In genomic region chr20:5039889-5040288, GRCh38 we compare ENCODE assay signal across 22 cellular contexts. TPM values are rescaled to one million over a fixed set of nuclear protein-coding genes. Genes with fewer than 3 reads are reported as not detected.
DNase-seq lines count a peak whose midpoint lies in the region; ATAC-seq and TF ChIP-seq lines count a peak whose summit lies in the region.
"Had no signal": no experiment of that assay in that cellular context is flagged by ENCODE, and none has a peak within 500 bp of the region (broad histone marks: within the 10 kb centered on the region; RNA-seq: fewer than 3 reads in every experiment).

No MANE protein-coding gene starts in this region.

- H3K9me3 Mint-ChIP-seq in CD8-positive, alpha-beta T cell, result no peaks in the 10 kb centered on the region
- no peaks in the 10 kb centered on the region for H3K9me3 Mint-ChIP-seq in immature natural killer cell
- H3K9me3 Mint-ChIP-seq: CD14-positive monocyte, HFFc6 had no signal

- peaks cover 3% of the 10 kb centered on the region for H3K27me3 Mint-ChIP-seq in CD8-positive, alpha-beta T cell (ENCODE audit: low read depth)
- H3K27me3 Mint-ChIP-seq in immature natural killer cell (ENCODE audit: low read depth in 3 of 3), result peaks cover 3 to 4% (median 3%) of the 10 kb centered on the region in 3 donors

- CTCF ChIA-PET in CD8-positive, alpha-beta T cell (lab: Charles Lee), result interaction anchor here (2.1 kb wide), 1 partner anchor 17 kb away, joined by 8 read pairs; no protein-coding TSS in a partner anchor

- peak overlapping the region; percentile 77 for H3K4me2 ChIP-seq in OCI-LY3 (ENCODE audit: low read length)
- H3K4me2 ChIP-seq: BLaER1 had no signal

- no peaks in the 10 kb centered on the region for H3K36me3 ChIP-seq in CD8-positive, alpha-beta T cell (ENCODE audit: insufficient read depth, low read length)
- H3K36me3 ChIP-seq in OCI-LY3 (replicated peaks; ENCODE audit: low read depth, low read length), result no peaks in the 10 kb centered on the region
- H3K36me3 ChIP-seq: BLaER1 had no signal

- H3K4me1 Mint-ChIP-seq in CD8-positive, alpha-beta T cell (ENCODE audit: low read depth), result peaks cover 15% of the 10 kb centered on the region
- peaks cover 29 to 35% of the 10 kb centered on the region in 2 donors for H3K4me1 Mint-ChIP-seq in immature natural killer cell

- no peaks in the 10 kb centered on the region for H3K27me3 ChIP-seq in CD8-positive, alpha-beta T cell (ENCODE audit: insufficient read depth, low read length)
- peaks cover 2% of the 10 kb centered on the region; the same call in 1 of the 2 replicates for H3K27me3 ChIP-seq in OCI-LY3 (ENCODE audit: low read depth, low read length)
- H3K27me3 ChIP-seq: BLaER1 had no signal

- no peak for DNase-seq in CD8-positive, alpha-beta T cell
- DNase-seq in immature natural killer cell (no peak), posterior vena cava (ENCODE audit: low spot score) (peak; percentile 22), NAMALWA (ENCODE audit: low spot score) (no peak), NCI-H524 treated with DMSO at 0.1 percent for 48 hours (lab: John Stamatoyannopoulos, UW) (no peak)
- DNase-seq in NK-92 treated with Interleukin-12 subunit alpha and Interleukin-12 subunit beta, amount 100 ng/mL, for 24 hours (lab: John Stamatoyannopoulos, UW), result no peak
- DNase-seq: 8988T, COR-L47, DMS 273 treated with DMSO at 0.1 percent for 48 hours, DMS53, DND-41, EL, GOT3, H7, HFFc6 had no signal

- no peak for ATAC-seq in CD8-positive, alpha-beta T cell
- ATAC-seq in HG02759 (IDR thresholded peaks at IDR 0.05; ENCODE audit: unreplicated experiment), result no peak
- ATAC-seq: HCT116 had no signal

- H3K4me3 ChIP-seq in CD8-positive, alpha-beta T cell (ENCODE audit: low read depth, low read length), result no peak overlapping the region
- no peak overlapping the region for H3K4me3 ChIP-seq in OCI-LY3 (ENCODE audit: low read length)
- H3K4me3 ChIP-seq: BLaER1, GM12878 had no signal

- no peaks in the 10 kb centered on the region for H3K36me3 Mint-ChIP-seq in CD8-positive, alpha-beta T cell
- H3K36me3 Mint-ChIP-seq in immature natural killer cell, result peaks cover 0 to 5% (median 0%) of the 10 kb centered on the region in 3 donors
- H3K36me3 Mint-ChIP-seq: CD4-positive, alpha-beta memory T cell had no signal

- no peaks in the 10 kb centered on the region for H3K4me1 ChIP-seq in CD8-positive, alpha-beta T cell (ENCODE audit: insufficient read depth, low read length)
- H3K4me1 ChIP-seq in OCI-LY3 (ENCODE audit: low read length), result peaks cover 47% of the 10 kb centered on the region

- intact Hi-C loops in CD8-positive, alpha-beta T cell (cut with DNase I, micrococcal nuclease), result no loop called here
- intact Hi-C loops in posterior vena cava (cut with DNase I), result no loop called here

- H3K4me3 Mint-ChIP-seq in CD8-positive, alpha-beta T cell, result no peak overlapping the region
- H3K4me3 Mint-ChIP-seq in immature natural killer cell, result peak overlapping the region; percentile 76 to 87 (median 79)
- H3K4me3 Mint-ChIP-seq: CD14-positive monocyte had no signal

- H3K9ac ChIP-seq in OCI-LY3 (ENCODE audit: low read length), result no peak overlapping the region
- H3K9ac ChIP-seq: BLaER1 had no signal

- no peaks in the 10 kb centered on the region for H4K20me1 ChIP-seq in OCI-LY3 (ENCODE audit: insufficient read depth, low read length)
- H4K20me1 ChIP-seq: BLaER1 had no signal

- H3K27ac ChIP-seq in CD8-positive, alpha-beta T cell (ENCODE audit: low read depth, low read length), result no peak overlapping the region
- no peak overlapping the region for H3K27ac ChIP-seq in OCI-LY3 (ENCODE audit: low read length)
- H3K27ac ChIP-seq: BLaER1 had no signal

- no peaks in the 10 kb centered on the region for H3K9me3 ChIP-seq in CD8-positive, alpha-beta T cell (ENCODE audit: low read length)
- no peaks in the 10 kb centered on the region for H3K9me3 ChIP-seq in OCI-LY3 (ENCODE audit: insufficient read depth, low read length)
- H3K9me3 ChIP-seq: BLaER1 had no signal

- POLR2A ChIA-PET in CD8-positive, alpha-beta T cell (lab: Charles Lee), result no interaction called here

- no peak overlapping the region for H2AFZ ChIP-seq in OCI-LY3 (ENCODE audit: low read depth, low read length)

- peak overlapping the region; percentile 55 for H3K27ac Mint-ChIP-seq in CD8-positive, alpha-beta T cell
- peak overlapping the region; percentile 82 to 98 (median 96) for H3K27ac Mint-ChIP-seq in immature natural killer cell
- H3K27ac Mint-ChIP-seq: HFFc6 had no signal

- H3K79me2 ChIP-seq in OCI-LY3 (ENCODE audit: low read length), result no peaks in the 10 kb centered on the region

- no peak for TF ChIP-seq CTCF in CD8-positive, alpha-beta T cell (IDR thresholded peaks at IDR 0.05)
- no peak for TF ChIP-seq CTCF in OCI-LY3 (IDR thresholded peaks at IDR 0.05; ENCODE audit: low read depth, low read length)

RNA-seq across cellular contexts. Expression of gene SLC23A2, which starts 38.6 kb away (rescaled TPM):
- 10 to 100 TPM; 21.1 to 22.0 TPM for total RNA-seq in CD8-positive, alpha-beta T cell
- polyA plus RNA-seq in immature natural killer cell, result 1 to 10 TPM; 5.0 to 9.3 (median 5.1) TPM
- total RNA-seq in posterior vena cava, result 10 to 100 TPM; 21.4 to 23.2 TPM
